Comparison of ENCODE assay signal across 22 cellular contexts in genomic region chr5:36887532-36887931, GRCh38. TPM values are rescaled to one million over a fixed set of nuclear protein-coding genes. Genes with fewer than 3 reads are reported as not detected.
DNase-seq lines count a peak whose midpoint lies in the region; ATAC-seq, FAIRE-seq and TF ChIP-seq lines count a peak whose summit lies in the region.
"Had no signal": no experiment of that assay in that cellular context is flagged by ENCODE, and none has a peak within 500 bp of the region (broad histone marks: within the 10 kb centered on the region; RNA-seq: fewer than 3 reads in every experiment).

No MANE protein-coding gene starts in this region.

- POLR2A ChIA-PET in T-cell (lab: Charles Lee) = no interaction called here

- H3K36me3 Mint-ChIP-seq in activated naive CD4-positive, alpha-beta T cell treated with anti-CD3 and anti-CD28 coated beads, Interleukin-2, amount 50 U/mL, for 24 hours = peaks cover 17% of the 10 kb centered on the region
- peaks cover 34% of the 10 kb centered on the region for H3K36me3 Mint-ChIP-seq in T-cell
- peaks cover 4% of the 10 kb centered on the region for H3K36me3 Mint-ChIP-seq in chondrocyte (ENCODE audit: low read depth)

- no peaks in the 10 kb centered on the region for H3K27me3 Mint-ChIP-seq in activated naive CD4-positive, alpha-beta T cell treated with anti-CD3 and anti-CD28 coated beads, Interleukin-2, amount 50 U/mL, for 24 hours
- H3K27me3 Mint-ChIP-seq in T-cell = no peaks in the 10 kb centered on the region
- H3K27me3 Mint-ChIP-seq in stimulated activated naive CD8-positive, alpha-beta T cell treated with anti-CD3 and anti-CD28 coated beads, Interleukin-15, amount 100 ng/mL, for 72 hours = no peaks in the 10 kb centered on the region
- H3K27me3 Mint-ChIP-seq in chondrocyte (ENCODE audit: low read depth) = no peaks in the 10 kb centered on the region
- H3K27me3 Mint-ChIP-seq: progenitor cell of endocrine pancreas had no signal

- peak; percentile 76 for FAIRE-seq in islet of Langerhans (lab: Jason Lieb, UNC)
- FAIRE-seq: astrocyte, urothelium cell line had no signal

- peaks cover 80% of the 10 kb centered on the region for H3K4me1 Mint-ChIP-seq in activated naive CD4-positive, alpha-beta T cell treated with anti-CD3 and anti-CD28 coated beads, Interleukin-2, amount 50 U/mL, for 24 hours
- H3K4me1 Mint-ChIP-seq in T-cell (peaks cover 62 to 73% (median 68%) of the 10 kb centered on the region in 3 donors), chondrocyte (ENCODE audit: low read depth) (peaks cover 23% of the 10 kb centered on the region)
- peaks cover 67% of the 10 kb centered on the region for H3K4me1 Mint-ChIP-seq in stimulated activated naive CD8-positive, alpha-beta T cell treated with anti-CD3 and anti-CD28 coated beads, Interleukin-15, amount 100 ng/mL, for 72 hours

- CTCF ChIA-PET in T-cell (lab: Charles Lee) = interaction anchor here in 1 of 2 donors (1.1 kb wide), 1 partner anchor 17 kb away, joined by 4 read pairs; no protein-coding TSS in a partner anchor

- peaks cover 9% of the 10 kb centered on the region for H3K9me3 Mint-ChIP-seq in activated naive CD4-positive, alpha-beta T cell treated with anti-CD3 and anti-CD28 coated beads, Interleukin-2, amount 50 U/mL, for 24 hours
- H3K9me3 Mint-ChIP-seq in T-cell (peaks cover 0 to 10% (median 0%) of the 10 kb centered on the region in 3 donors), chondrocyte (ENCODE audit: low read depth) (peaks cover 4% of the 10 kb centered on the region)
- H3K9me3 Mint-ChIP-seq in stimulated activated naive CD8-positive, alpha-beta T cell treated with anti-CD3 and anti-CD28 coated beads, Interleukin-15, amount 100 ng/mL, for 72 hours = peaks cover 7 to 11% of the 10 kb centered on the region in 2 donors

- H3K27ac Mint-ChIP-seq in activated naive CD4-positive, alpha-beta T cell treated with anti-CD3 and anti-CD28 coated beads, Interleukin-2, amount 50 U/mL, for 24 hours = peak overlapping the region; percentile 44
- H3K27ac Mint-ChIP-seq in T-cell (peak overlapping the region; percentile 60 to 65), chondrocyte (ENCODE audit: unreplicated experiment) (no peak overlapping the region)
- peak overlapping the region in 1 of 2 donors; percentile 67 for H3K27ac Mint-ChIP-seq in stimulated activated naive CD8-positive, alpha-beta T cell treated with anti-CD3 and anti-CD28 coated beads, Interleukin-15, amount 100 ng/mL, for 72 hours
- H3K27ac Mint-ChIP-seq: progenitor cell of endocrine pancreas had no signal

- H3K4me3 Mint-ChIP-seq in activated naive CD4-positive, alpha-beta T cell treated with anti-CD3 and anti-CD28 coated beads, Interleukin-2, amount 50 U/mL, for 24 hours = peak overlapping the region; percentile 73
- H3K4me3 Mint-ChIP-seq in T-cell (peak overlapping the region; percentile 37 to 52 (median 37)), chondrocyte (ENCODE audit: unreplicated experiment) (no peak overlapping the region)
- peak overlapping the region in 1 of 2 donors; percentile 60 for H3K4me3 Mint-ChIP-seq in stimulated activated naive CD8-positive, alpha-beta T cell treated with anti-CD3 and anti-CD28 coated beads, Interleukin-15, amount 100 ng/mL, for 72 hours

- DNase-seq in activated naive CD4-positive, alpha-beta T cell treated with Interleukin-2 at 50 U/mL for 16 hours = no peak
- DNase-seq in T-cell (no peak), chondrocyte (ENCODE audit: low spot score) (no peak)
- no peak for DNase-seq in stimulated activated naive CD8-positive, alpha-beta T cell treated with anti-CD3 and anti-CD28 coated beads, Interleukin-15, amount 100 ng/mL, for 72 hours
- DNase-seq: activated effector memory CD4-positive, alpha-beta T cell treated with anti-CD3 and anti-CD28 coated beads, Interleukin-2, amount 50 U/mL, for 16 hours; Caco-2; dermis blood vessel endothelial cell; GF-D8; KBM-7; left colon; NCI-H1105 treated with DMSO at 0.1 percent for 48 hours; SHP77 treated with DMSO at 0.1 percent for 48 hours; spleen; stomach; T-helper 9 cell had no signal

- no peak for TF ChIP-seq CTCF in chondrocyte (IDR thresholded peaks at IDR 0.05)

- ATAC-seq in T-cell (replicated peaks in 1 of 4) (peak in 3 of 4 experiments; percentile 52 to 64 (median 63)), HG03039 (IDR thresholded peaks at IDR 0.05; ENCODE audit: unreplicated experiment) (no peak), GM18498 (IDR thresholded peaks at IDR 0.05; ENCODE audit: unreplicated experiment) (no peak)
- ATAC-seq in stimulated activated naive CD8-positive, alpha-beta T cell treated with anti-CD3 and anti-CD28 coated beads, Interleukin-15, amount 100 ng/mL, for 72 hours = peak; percentile 43
- ATAC-seq: left colon had no signal

RNA-seq across cellular contexts. Expression of gene NIPBL, which starts 11.0 kb away (rescaled TPM):
- total RNA-seq in T-cell (100 to 1,000 TPM in 2 of 5 donors, 10 to 100 TPM in 3; 87.5 to 133 (median 93.6) TPM), chondrocyte (32.2 to 47.1 TPM (median 33.3 TPM) in 3 replicates)

Comparison
In these comparisons a context has a peak if more than half of its experiments do, and no peak if none do; other contexts are left out.
1. ATAC-seq: peak in T-cell (3 of 4) and stimulated activated naive CD8-positive, alpha-beta T cell treated with anti-CD3 and anti-CD28 coated beads, Interleukin-15, amount 100 ng/mL, for 72 hours (single experiment); none in HG03039 (single experiment) and GM18498 (single experiment).